15 cellular contexts compared by ENCODE assay signal in genomic region chr12:4412462-4412861, GRCh38. TPM values are rescaled to one million over a fixed set of nuclear protein-coding genes. Genes with fewer than 3 reads are reported as not detected.
DNase-seq lines count a peak whose midpoint lies in the region; FAIRE-seq and TF ChIP-seq lines count a peak whose summit lies in the region.
"Had no signal": no experiment of that assay in that cellular context is flagged by ENCODE, and none has a peak within 500 bp of the region (broad histone marks: within the 10 kb centered on the region; RNA-seq: fewer than 3 reads in every experiment).

No MANE protein-coding gene starts in this region.

- no peak for TF ChIP-seq CTCF in AG10803 (conservative IDR thresholded peaks at IDR 0.05; ENCODE audit: low read length)
- TF ChIP-seq CTCF in SK-N-SH (IDR thresholded peaks at IDR 0.05), result no peak

- DNase-seq in AG10803 (ENCODE audit: low read depth) (peak; percentile 15), EL (peak; percentile 5), SK-N-SH (peak; percentile 56), foreskin melanocyte (peak; percentile 24), NCI-H2227 (lab: John Stamatoyannopoulos, UW; ENCODE audit: unreplicated experiment) (no peak), HTR-8/SVneo (ENCODE audit: insufficient read length, low spot score) (no peak)
- DNase-seq in stimulated activated CD4-positive, alpha-beta T cell treated with anti-CD3 and anti-CD28 coated beads, Interleukin-4, amount 100 ng/mL, for 4 hours, result no peak
- DNase-seq: CD4-positive, CD25-positive, alpha-beta regulatory T cell; Kasumi-1; NCI-H146; NCI-H2029; NCI-H446 treated with DMSO at 0.1 percent for 48 hours; NCI-H748 treated with DMSO at 0.1 percent for 48 hours; T-helper 17 cell had no signal

- TF ChIP-seq EP300 in SK-N-SH (IDR thresholded peaks at IDR 0.05; ENCODE audit: borderline replicate concordance in 1 of 2, low read depth in 1 of 2, low read length in 1 of 2), result no peak

- FAIRE-seq in HTR-8/SVneo (lab: Jason Lieb, UNC), result no peak

- WGBS in SK-N-SH (ENCODE audit: low lambda C conversion rate), result 39% methylated on average over 1 of the region's 1 CpG

- H3K9ac ChIP-seq in SK-N-SH, result no peak overlapping the region

- H3K4me2 ChIP-seq in SK-N-SH, result no peak overlapping the region

- TF ChIP-seq RAD21 in SK-N-SH (IDR thresholded peaks at IDR 0.05; ENCODE audit: low read length), result no peak

- no peaks in the 10 kb centered on the region for H3F3A ChIP-seq in SK-N-SH (replicated peaks; ENCODE audit: insufficient read depth)

- no peaks in the 10 kb centered on the region for H3K9me2 ChIP-seq in SK-N-SH

- no peak overlapping the region for H3K4me3 ChIP-seq in AG10803 (ENCODE audit: low read length)
- H3K4me3 ChIP-seq in SK-N-SH (ENCODE audit: low read depth in 2 of 2, low read length in 1 of 2), result no peak overlapping the region

- H3K4me1 ChIP-seq in SK-N-SH (ENCODE audit: control insufficient read depth in 1 of 2, insufficient read depth in 2 of 2, low read depth in 1 of 2, low read length in 1 of 2), result peaks cover 0 to 29% of the 10 kb centered on the region in 2 experiments; a peak in 2 of 4 replicates

- peak overlapping the region in 1 of 2 experiments; percentile 73; a peak in 2 of 4 replicates for H3K27ac ChIP-seq in SK-N-SH (ENCODE audit: low read depth in 2 of 2, low read length in 1 of 2)

- H3K79me2 ChIP-seq in SK-N-SH (ENCODE audit: insufficient read depth), result no peaks in the 10 kb centered on the region

- no peaks in the 10 kb centered on the region for H3K36me3 ChIP-seq in SK-N-SH (replicated peaks in 1 of 2; ENCODE audit: control insufficient read depth in 1 of 2, insufficient read depth in 2 of 2, low read length in 1 of 2)

- CTCF ChIA-PET in SK-N-SH (lab: Yijun Ruan, JAX), result interaction anchor here (1.0 to 3.7 kb wide), 9 partner anchors 9 to 136 kb away, joined by 3 to 30 read pairs (median 4); no protein-coding TSS in a partner anchor

- peaks cover 40% of the 10 kb centered on the region; the same call in 1 of the 2 replicates for H3K27me3 ChIP-seq in SK-N-SH (ENCODE audit: insufficient read depth)

- no peak overlapping the region for H2AFZ ChIP-seq in SK-N-SH (ENCODE audit: low read depth)

- no peaks in the 10 kb centered on the region for H4K20me1 ChIP-seq in SK-N-SH (ENCODE audit: insufficient read depth)

- POLR2A ChIA-PET in SK-N-SH (lab: Yijun Ruan, JAX), result interaction anchor here (1.1 kb wide), 1 partner anchor 26 kb away, joined by 7 read pairs; no protein-coding TSS in a partner anchor

- no peaks in the 10 kb centered on the region for H3K9me3 ChIP-seq in SK-N-SH

TF ChIP-seq in SK-N-SH, 30 proteins besides CTCF, POLR2A, EP300 and RAD21:
- TF ChIP-seq CHD2 (IDR thresholded peaks at IDR 0.05; ENCODE audit: low read length, partially characterized antibody) (peak; percentile 28), TCF12 (IDR thresholded peaks at IDR 0.05) (peak; percentile 34; the same call in 1 of the 2 replicates), YY1 (IDR thresholded peaks at IDR 0.05; ENCODE audit: low read depth) (no peak)

RNA-seq across cellular contexts. Expression of gene FGF23, which starts 33.0 kb away (rescaled TPM):
- polyA plus RNA-seq in SK-N-SH (2012; rRNA removed), result not detected in 2 replicates
- not detected in 2 replicates for polyA plus RNA-seq in SK-N-SH (2012; cell fraction: cytosol; rRNA removed)
- polyA plus RNA-seq in SK-N-SH (2012; cell fraction: nucleus; rRNA removed), result not detected in 2 replicates
- polyA plus RNA-seq: BJ; CD4-positive, CD25-positive, alpha-beta regulatory T cell had no signal

RNA-seq across cellular contexts. Expression of gene FGF6, which starts 33.2 kb away (rescaled TPM):
- polyA plus RNA-seq in SK-N-SH (2012; rRNA removed), result not detected in 2 replicates
- not detected in 2 replicates for polyA plus RNA-seq in SK-N-SH (2012; cell fraction: cytosol; rRNA removed)
- polyA plus RNA-seq in SK-N-SH (2012; cell fraction: nucleus; rRNA removed), result not detected in 2 replicates
- polyA plus RNA-seq: BJ; CD4-positive, CD25-positive, alpha-beta regulatory T cell had no signal

Comparison
In these comparisons a context has a peak if more than half of its experiments do, and no peak if none do; other contexts are left out.
1. DNase-seq: peak in AG10803 (single experiment), EL (single experiment), SK-N-SH (single experiment) and foreskin melanocyte (single experiment); none in stimulated activated CD4-positive, alpha-beta T cell treated with anti-CD3 and anti-CD28 coated beads, Interleukin-4, amount 100 ng/mL, for 4 hours (0 of 2), NCI-H2227 (single experiment) and HTR-8/SVneo (single experiment).